18 cellular contexts compared by ENCODE assay signal in genomic region chr14:105411985-105412767, GRCh38. TPM values are rescaled to one million over a fixed set of nuclear protein-coding genes. Genes with fewer than 3 reads are reported as not detected.
DNase-seq lines count a peak whose midpoint lies in the region; ATAC-seq and TF ChIP-seq lines count a peak whose summit lies in the region.
"Had no signal": no experiment of that assay in that cellular context is flagged by ENCODE, and none has a peak within 500 bp of the region (broad histone marks: within the 10 kb centered on the region; RNA-seq: fewer than 3 reads in every experiment).

No MANE protein-coding gene starts in this region.

- peaks cover 39% of the 10 kb centered on the region for H3K27me3 Mint-ChIP-seq in stimulated activated memory B cell treated with anti-CD40 and anti-IgM and Interleukin-4, amounts not matched to agents 10 μg/mL and 1 μg/mL and 100 μg/mL, for 72 hours

- H3K27me3 ChIP-seq in left ventricle myocardium inferior (ENCODE audit: low read depth) (peaks cover 32% of the 10 kb centered on the region), right atrium auricular region (no peaks in the 10 kb centered on the region), RWPE2 (ENCODE audit: insufficient read depth, poor library complexity, severe bottlenecking) (peaks cover 18% of the 10 kb centered on the region), Peyer's patch (peaks cover 0 to 8% of the 10 kb centered on the region in 2 donors), breast epithelium (peaks cover 0 to 4% of the 10 kb centered on the region in 2 donors)
- H3K27me3 ChIP-seq: MG63 had no signal

- H3K27ac Mint-ChIP-seq in stimulated activated memory B cell treated with anti-CD40 and anti-IgM and Interleukin-4, amounts not matched to agents 10 μg/mL and 1 μg/mL and 100 μg/mL, for 72 hours, result no peak overlapping the region
- H3K27ac Mint-ChIP-seq: activated naive CD4-positive, alpha-beta T cell treated with anti-CD3 and anti-CD28 coated beads, Interleukin-2, amount 50 U/mL, for 72 hours; T-helper 1 cell treated with Interleukin-12 subunit alpha and Interleukin-12 subunit beta and Interleukin-4 antibody, amounts not matched to agents 30 μg/mL and 1 μg/mL, for 36 hours had no signal

- H3K4me1 Mint-ChIP-seq in stimulated activated memory B cell treated with anti-CD40 and anti-IgM and Interleukin-4, amounts not matched to agents 10 μg/mL and 1 μg/mL and 100 μg/mL, for 72 hours, result peaks cover 25% of the 10 kb centered on the region

- DNase-seq in left ventricle myocardium inferior (no peak), right atrium auricular region (ENCODE audit: low spot score) (no peak), RWPE2 (ENCODE audit: low spot score) (peak; percentile 71), left lobe of liver (ENCODE audit: low spot score) (peak; percentile 45), Peyer's patch (no peak), omental fat pad (ENCODE audit: low spot score) (no peak), breast epithelium (ENCODE audit: low spot score in 2 of 2) (no peak)
- DNase-seq: central memory CD4-positive, alpha-beta T cell; DMS 273 treated with DMSO at 0.1 percent for 48 hours; gastrocnemius medialis; MG63; NCI-H2029 had no signal

- TF ChIP-seq CTCF in left ventricle myocardium inferior (IDR thresholded peaks at IDR 0.05; ENCODE audit: borderline replicate concordance), result no peak
- TF ChIP-seq CTCF in right atrium auricular region (IDR thresholded peaks at IDR 0.05), result no peak
- TF ChIP-seq CTCF in RWPE2 (IDR thresholded peaks at IDR 0.05; ENCODE audit: poor library complexity, severe bottlenecking), result no peak
- TF ChIP-seq CTCF in Peyer's patch (IDR thresholded peaks at IDR 0.05), result no peak
- TF ChIP-seq CTCF in omental fat pad (IDR thresholded peaks at IDR 0.05), result no peak
- TF ChIP-seq CTCF in breast epithelium (IDR thresholded peaks at IDR 0.05), result no peak

- no peak overlapping the region for H3K27ac ChIP-seq in left ventricle myocardium inferior (replicated peaks)
- H3K27ac ChIP-seq in right atrium auricular region, result no peak overlapping the region
- H3K27ac ChIP-seq in RWPE2 (ENCODE audit: poor library complexity, severe bottlenecking), result no peak overlapping the region
- no peak overlapping the region for H3K27ac ChIP-seq in Peyer's patch
- no peak overlapping the region for H3K27ac ChIP-seq in breast epithelium
- H3K27ac ChIP-seq: gastrocnemius medialis had no signal

- H3K4me1 ChIP-seq in left ventricle myocardium inferior (peaks cover 41% of the 10 kb centered on the region), right atrium auricular region (peaks cover 0 to 31% of the 10 kb centered on the region in 2 donors), RWPE2 (ENCODE audit: insufficient read depth, poor library complexity, severe bottlenecking) (no peaks in the 10 kb centered on the region), Peyer's patch (peaks cover 0 to 15% (median 7%) of the 10 kb centered on the region in 4 donors), breast epithelium (peaks cover 0 to 7% of the 10 kb centered on the region in 2 donors)

- H3K4me3 Mint-ChIP-seq in stimulated activated memory B cell treated with anti-CD40 and anti-IgM and Interleukin-4, amounts not matched to agents 10 μg/mL and 1 μg/mL and 100 μg/mL, for 72 hours, result peak overlapping the region; percentile 24

- ATAC-seq in RWPE2 (ENCODE audit: low read depth) (no peak), left lobe of liver (no peak), omental fat pad (ENCODE audit: low FRiP score) (no peak)
- no peak for ATAC-seq in stimulated activated memory B cell treated with anti-CD40 and anti-IgM and Interleukin-4, amounts not matched to agents 10 μg/mL and 1 μg/mL and 100 μg/mL, for 72 hours

- no peaks in the 10 kb centered on the region for H3K36me3 Mint-ChIP-seq in stimulated activated memory B cell treated with anti-CD40 and anti-IgM and Interleukin-4, amounts not matched to agents 10 μg/mL and 1 μg/mL and 100 μg/mL, for 72 hours
- H3K36me3 Mint-ChIP-seq: activated naive CD4-positive, alpha-beta T cell treated with anti-CD3 and anti-CD28 coated beads, Interleukin-2, amount 50 U/mL, for 72 hours; immature natural killer cell had no signal

- H3K4me3 ChIP-seq in left ventricle myocardium inferior (peak overlapping the region; percentile 60), right atrium auricular region (no peak overlapping the region), RWPE2 (ENCODE audit: severe bottlenecking) (no peak overlapping the region), Peyer's patch (peak overlapping the region in 1 of 4 donors; percentile 43), breast epithelium (peak overlapping the region in 1 of 3 donors; percentile 68)
- H3K4me3 ChIP-seq: MG63 had no signal

- intact Hi-C loops in left ventricle myocardium inferior (cut with micrococcal nuclease), result no loop called here
- intact Hi-C loops in breast epithelium (cut with DNase I; ENCODE audit: low total_unique reads), result no loop called here

- TF ChIP-seq POLR2A in Peyer's patch (IDR thresholded peaks at IDR 0.05) (no peak), breast epithelium (IDR thresholded peaks at IDR 0.05) (no peak)

- H3K9me3 Mint-ChIP-seq in stimulated activated memory B cell treated with anti-CD40 and anti-IgM and Interleukin-4, amounts not matched to agents 10 μg/mL and 1 μg/mL and 100 μg/mL, for 72 hours, result no peaks in the 10 kb centered on the region
- H3K9me3 Mint-ChIP-seq: activated naive CD4-positive, alpha-beta T cell treated with anti-CD3 and anti-CD28 coated beads, Interleukin-2, amount 50 U/mL, for 72 hours; immature natural killer cell; T-helper 1 cell treated with Interleukin-12 subunit alpha and Interleukin-12 subunit beta and Interleukin-4 antibody, amounts not matched to agents 30 μg/mL and 1 μg/mL, for 36 hours had no signal

- H3K36me3 ChIP-seq in left ventricle myocardium inferior (no peaks in the 10 kb centered on the region), right atrium auricular region (no peaks in the 10 kb centered on the region), RWPE2 (ENCODE audit: low read depth) (no peaks in the 10 kb centered on the region), Peyer's patch (no peaks in the 10 kb centered on the region), breast epithelium (no peaks in the 10 kb centered on the region)
- H3K36me3 ChIP-seq: gastrocnemius medialis, MG63 had no signal

- H3K9me3 ChIP-seq in left ventricle myocardium inferior (replicated peaks), result no peaks in the 10 kb centered on the region
- no peaks in the 10 kb centered on the region for H3K9me3 ChIP-seq in right atrium auricular region
- H3K9me3 ChIP-seq in RWPE2 (ENCODE audit: severe bottlenecking), result no peaks in the 10 kb centered on the region
- no peaks in the 10 kb centered on the region for H3K9me3 ChIP-seq in Peyer's patch
- H3K9me3 ChIP-seq in breast epithelium, result no peaks in the 10 kb centered on the region
- H3K9me3 ChIP-seq: gastrocnemius medialis, MG63 had no signal

RNA-seq across cellular contexts. Expression of gene MTA1, which starts 7.5 kb away (rescaled TPM):
- 192 TPM for total RNA-seq in left ventricle myocardium inferior
- 10 to 100 TPM; 51.9 to 61.7 TPM for total RNA-seq in right atrium auricular region
- total RNA-seq in left lobe of liver, result 39.2 TPM
- total RNA-seq in Peyer's patch, result 100 to 1,000 TPM in 3 of 4 donors, 10 to 100 TPM in 1; 75.7 to 295 (median 165) TPM
- 10 to 100 TPM; 35.4 to 72.5 (median 59.7) TPM for total RNA-seq in omental fat pad
- total RNA-seq in breast epithelium, result 10 to 100 TPM; 50.7 to 70.1 (median 68.8) TPM

RNA-seq across cellular contexts. Expression of gene TEX22, which starts 13.8 kb away (rescaled TPM):
- total RNA-seq in left ventricle myocardium inferior, result 0.99 TPM
- total RNA-seq in right atrium auricular region, result under 1 TPM in 1 of 2 donors, not detected in 1; 0.16 TPM
- total RNA-seq in left lobe of liver, result 1.3 TPM
- total RNA-seq in Peyer's patch, result 1 to 10 TPM in 1 of 4 donors, under 1 TPM in 2, not detected in 1; 0.35 to 1.6 (median 0.94) TPM
- total RNA-seq in omental fat pad, result under 1 TPM in 2 of 4 donors, not detected in 2; 0.24 to 0.47 TPM
- total RNA-seq in breast epithelium, result under 1 TPM; 0.33 to 0.64 (median 0.59) TPM
- total RNA-seq: gastrocnemius medialis, HT1080, RPMI7951 had no signal

Comparison
In these comparisons a context has a peak if more than half of its experiments do, and no peak if none do; other contexts are left out.
1. DNase-seq: peak in RWPE2 (single experiment) and left lobe of liver (single experiment); none in left ventricle myocardium inferior (single experiment), right atrium auricular region (single experiment), Peyer's patch (0 of 3), omental fat pad (single experiment) and breast epithelium (0 of 2).